Comparison of ENCODE assay signal across 22 cellular contexts in the genomic region with DNA sequence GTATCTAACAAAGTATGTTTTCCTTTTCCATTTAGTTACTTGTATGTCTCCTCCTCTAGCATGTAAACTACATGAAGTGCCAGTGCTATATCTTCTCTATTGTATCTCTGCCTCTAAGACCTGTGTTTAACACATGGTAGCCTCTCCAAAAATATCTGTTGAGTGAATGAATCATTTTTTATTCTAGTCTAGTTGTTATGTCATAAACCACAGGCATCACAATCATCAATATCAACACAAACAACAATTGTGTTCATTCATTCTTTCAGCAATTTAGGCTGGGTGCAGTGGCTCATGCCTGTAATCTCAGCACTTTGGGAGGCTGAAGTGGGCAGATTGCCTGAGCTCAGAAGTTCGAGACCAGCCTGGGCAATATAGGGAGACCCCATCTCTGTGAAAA.
DNase-seq lines count a peak whose midpoint lies in the region; ATAC-seq and TF ChIP-seq lines count a peak whose summit lies in the region.
"Had no signal": no experiment of that assay in that cellular context is flagged by ENCODE, and none has a peak within 500 bp of the region (broad histone marks: within the 10 kb centered on the region; RNA-seq: fewer than 3 reads in every experiment).

No MANE protein-coding gene starts in this region.

- CTCF ChIA-PET in RWPE1 (lab: Yijun Ruan, JAX), result no interaction called here

- DNase-seq in HT1080 (ENCODE audit: low read depth), result peak; percentile 15
- no peak for DNase-seq in RWPE1 (ENCODE audit: low spot score)
- peak; percentile 2 for DNase-seq in kidney glomerular epithelial cell (lab: John Stamatoyannopoulos, UW)
- no peak for DNase-seq in cortex of kidney (lab: John Stamatoyannopoulos, UW)
- DNase-seq: AML-193; CD4-positive, alpha-beta T cell; GOT3; MV-4-11; NCI-H1105; NCI-H1436 treated with DMSO at 0.1 percent for 48 hours; NCI-H187 treated with DMSO at 0.1 percent for 48 hours; NCI-H345; NCI-H524; NCI-H774; SHP77 treated with DMSO at 0.1 percent for 48 hours had no signal

- no peak for TF ChIP-seq CTCF in RWPE1 (conservative IDR thresholded peaks at IDR 0.05; ENCODE audit: low read depth)

- H3K27ac ChIP-seq in RWPE1, result peak overlapping the region; percentile 46; the same call in 1 of the 2 replicates
- H3K27ac ChIP-seq in temporal lobe (ENCODE audit: low read depth, low read length), result peak overlapping the region; percentile 31
- H3K27ac ChIP-seq: BLaER1 treated with 17β-estradiol and CSF1 and Interleukin-3, amounts not matched to agents 10 nM and 100 nM; PC-9; SK-N-MC had no signal

- POLR2A ChIA-PET in RWPE1 (lab: Yijun Ruan, JAX; ENCODE audit: low non-redundant PET), result no interaction called here

- ATAC-seq in GM18861 (IDR thresholded peaks at IDR 0.05; ENCODE audit: unreplicated experiment), result no peak
- no peak for ATAC-seq in HG02571 (IDR thresholded peaks at IDR 0.05; ENCODE audit: unreplicated experiment)
- ATAC-seq: A549 had no signal

Comparison
In these comparisons a context has a peak if more than half of its experiments do, and no peak if none do; other contexts are left out.
1. DNase-seq: peak in HT1080 (single experiment) and kidney glomerular epithelial cell (single experiment); none in RWPE1 (single experiment) and cortex of kidney (single experiment).